ENCODE assay signal across 12 cellular contexts in genomic region chr17:7249219-7249618, GRCh38. TPM values are rescaled to one million over a fixed set of nuclear protein-coding genes. Genes with fewer than 3 reads are reported as not detected.
DNase-seq lines count a peak whose midpoint lies in the region; ATAC-seq and TF ChIP-seq lines count a peak whose summit lies in the region.
"Had no signal": no experiment of that assay in that cellular context is flagged by ENCODE, and none has a peak within 500 bp of the region (broad histone marks: within the 10 kb centered on the region; RNA-seq: fewer than 3 reads in every experiment).

No MANE protein-coding gene starts in this region.

- H3K27me3 ChIP-seq in A673 (replicated peaks; ENCODE audit: insufficient read depth, low read depth, low read length, poor library complexity) (no peaks in the 10 kb centered on the region), DND-41 (ENCODE audit: insufficient read depth, low read length, poor library complexity) (no peaks in the 10 kb centered on the region)

- CTCF ChIA-PET in A673 (lab: Charles Lee), result interaction anchor here (1.2 kb wide), 1 partner anchor 311 kb away, joined by 3 read pairs; no protein-coding TSS in a partner anchor
- CTCF ChIA-PET in activated CD8-positive, alpha-beta T cell treated with anti-CD3 and anti-CD28 coated beads for 36 hours (lab: Charles Lee), result interaction anchor here (2.3 kb wide), 1 partner anchor 10 kb away, joined by 7 read pairs; the partner anchor contains the start of gene PHF23

- H3K9ac ChIP-seq in DND-41 (ENCODE audit: low read depth, low read length), result peak overlapping the region; percentile 88

- peak overlapping the region; percentile 79 for H3K4me2 ChIP-seq in DND-41 (ENCODE audit: insufficient read depth, low read length)

- peaks cover 46% of the 10 kb centered on the region for H4K20me1 ChIP-seq in DND-41 (ENCODE audit: insufficient read depth, low read length)

- ATAC-seq in DND-41 (ENCODE audit: insufficient read depth, low read depth), result no peak
- ATAC-seq in activated CD8-positive, alpha-beta T cell treated with anti-CD3 and anti-CD28 coated beads for 36 hours, result no peak
- no peak for ATAC-seq in HG02981 (IDR thresholded peaks at IDR 0.05; ENCODE audit: unreplicated experiment)
- ATAC-seq: left lobe of liver had no signal

- in situ Hi-C loops in GM13976 (cut with MboI; ENCODE audit: low sequenced_read_pairs, unreplicated experiment), result no loop called here

- H3K4me1 Mint-ChIP-seq in activated CD8-positive, alpha-beta T cell treated with anti-CD3 and anti-CD28 coated beads for 36 hours (ENCODE audit: low read depth), result peaks cover 36% of the 10 kb centered on the region
- H3K4me1 Mint-ChIP-seq in mesothelial cell of epicardium, result peaks cover 31% of the 10 kb centered on the region

- H2AFZ ChIP-seq in DND-41 (ENCODE audit: low read depth, low read length), result no peak overlapping the region

- peaks cover 38% of the 10 kb centered on the region for H3K36me3 Mint-ChIP-seq in activated CD8-positive, alpha-beta T cell treated with anti-CD3 and anti-CD28 coated beads for 36 hours (ENCODE audit: low read depth)
- H3K36me3 Mint-ChIP-seq in mesothelial cell of epicardium, result peaks cover 14% of the 10 kb centered on the region

- H3K9me3 ChIP-seq in A673 (ENCODE audit: low read depth, low read length, poor library complexity, severe bottlenecking) (no peaks in the 10 kb centered on the region), DND-41 (ENCODE audit: insufficient read depth, low read length, severe bottlenecking) (no peaks in the 10 kb centered on the region)

- peak overlapping the region; percentile 91 for H3K4me3 Mint-ChIP-seq in activated CD8-positive, alpha-beta T cell treated with anti-CD3 and anti-CD28 coated beads for 36 hours
- H3K4me3 Mint-ChIP-seq in mesothelial cell of epicardium, result peak overlapping the region; percentile 39

- no peak for TF ChIP-seq CTCF in A673 (conservative IDR thresholded peaks at IDR 0.05; ENCODE audit: low read depth, low read length)
- no peak for TF ChIP-seq CTCF in DND-41 (IDR thresholded peaks at IDR 0.05; ENCODE audit: borderline replicate concordance, extremely low read depth, low read length, poor library complexity, severe bottlenecking)
- no peak for TF ChIP-seq CTCF in activated CD8-positive, alpha-beta T cell treated with anti-CD3 and anti-CD28 coated beads for 36 hours (IDR thresholded peaks at IDR 0.05)
- TF ChIP-seq CTCF in mesothelial cell of epicardium (IDR thresholded peaks at IDR 0.05; ENCODE audit: unreplicated experiment), result no peak
- TF ChIP-seq CTCF in GM13976 (IDR thresholded peaks at IDR 0.05; ENCODE audit: borderline replicate concordance, control extremely low read depth, extremely low read depth, insufficient read depth, missing control alignments), result no peak

- H3K4me1 ChIP-seq in A673 (ENCODE audit: insufficient read depth, low read length, poor library complexity, severe bottlenecking) (peaks cover 17% of the 10 kb centered on the region), DND-41 (ENCODE audit: insufficient read depth, low read length) (peaks cover 46% of the 10 kb centered on the region)

- H3K9me3 Mint-ChIP-seq in activated CD8-positive, alpha-beta T cell treated with anti-CD3 and anti-CD28 coated beads for 36 hours, result no peaks in the 10 kb centered on the region
- no peaks in the 10 kb centered on the region for H3K9me3 Mint-ChIP-seq in mesothelial cell of epicardium

- no peaks in the 10 kb centered on the region for H3K27me3 Mint-ChIP-seq in activated CD8-positive, alpha-beta T cell treated with anti-CD3 and anti-CD28 coated beads for 36 hours
- H3K27me3 Mint-ChIP-seq in mesothelial cell of epicardium (ENCODE audit: low read depth), result no peaks in the 10 kb centered on the region

- POLR2A ChIA-PET in A673 (lab: Charles Lee; ENCODE audit: low non-redundant PET), result no interaction called here
- POLR2A ChIA-PET in activated CD8-positive, alpha-beta T cell treated with anti-CD3 and anti-CD28 coated beads for 36 hours (lab: Charles Lee), result interaction anchor here (0.5 to 5.0 kb wide), 7 partner anchors 9 to 326 kb away, joined by 3 to 67 read pairs (median 4); partner anchors contain the start of genes CLDN7, DVL2, GABARAP and PHF23

- intact Hi-C loops in A673 (cut with micrococcal nuclease; ENCODE audit: unreplicated experiment), result no loop called here
- intact Hi-C loops in activated CD8-positive, alpha-beta T cell treated with anti-CD3 and anti-CD28 coated beads for 36 hours (cut with micrococcal nuclease), result no loop called here

- H3K79me2 ChIP-seq in DND-41 (ENCODE audit: insufficient read depth, low read length), result peaks cover 79% of the 10 kb centered on the region

- no TSS peak for BruUV-seq in A673 (replicated peaks; lab: Mats Ljungman, UMichigan)

- H3K36me3 ChIP-seq in A673 (ENCODE audit: insufficient read depth, low read length, poor library complexity, severe bottlenecking), result peaks cover 28% of the 10 kb centered on the region
- H3K36me3 ChIP-seq in DND-41 (ENCODE audit: insufficient read depth, low read length), result peaks cover 39% of the 10 kb centered on the region

- H3K27ac ChIP-seq in A673 (ENCODE audit: low read depth, low read length, poor library complexity, severe bottlenecking) (peak overlapping the region; percentile 47), DND-41 (ENCODE audit: low read length) (0 out of 2 replicates have a peak overlapping the region, but pooled peaks have one; percentile 18)

- no peak overlapping the region for H3K4me3 ChIP-seq in A673 (ENCODE audit: low read depth, low read length, poor library complexity, severe bottlenecking)
- peak overlapping the region in 1 of 2 experiments; percentile 7; a peak in 2 of 4 replicates for H3K4me3 ChIP-seq in DND-41 (ENCODE audit: low read depth in 1 of 2, low read length in 2 of 2)

- H3K27ac Mint-ChIP-seq in activated CD8-positive, alpha-beta T cell treated with anti-CD3 and anti-CD28 coated beads for 36 hours, result peak overlapping the region; percentile 78
- peak overlapping the region; percentile 37 for H3K27ac Mint-ChIP-seq in mesothelial cell of epicardium

- DNase-seq in A673 (ENCODE audit: low spot score) (no peak), DND-41 (no peak), mesothelial cell of epicardium (ENCODE audit: low spot score in 2 of 2, unreplicated experiment in 2 of 2) (no peak), DMS79 treated with DMSO at 0.1 percent for 48 hours (lab: John Stamatoyannopoulos, UW) (no peak), GM13976 (ENCODE audit: low spot score) (no peak)
- DNase-seq in activated CD8-positive, alpha-beta T cell treated with anti-CD3 and anti-CD28 coated beads for 36 hours, result no peak
- no peak for DNase-seq in activated effector memory CD4-positive, alpha-beta T cell treated with Interleukin-2 at 50 U/mL for 16 hours
- DNase-seq: activated CD4-positive, CD25-positive, alpha-beta regulatory T cell; aorta; NCI-H1417 had no signal

RNA-seq across cellular contexts. Expression of gene CTDNEP1, which starts 2.3 kb away (rescaled TPM):
- total RNA-seq in A673 (2021) (175 and 179 TPM in 2 replicates), mesothelial cell of epicardium (122 to 132 TPM (median 130 TPM) in 3 replicates)
- total RNA-seq in activated CD8-positive, alpha-beta T cell treated with anti-CD3 and anti-CD28 coated beads for 36 hours, result 100 to 1,000 TPM; 159 to 160 TPM

RNA-seq across cellular contexts. Expression of gene ELP5, which starts 2.8 kb away (rescaled TPM):
- total RNA-seq in A673 (2021) (123 and 128 TPM in 2 replicates), mesothelial cell of epicardium (37.9 to 42.8 TPM (median 42.1 TPM) in 3 replicates)
- total RNA-seq in activated CD8-positive, alpha-beta T cell treated with anti-CD3 and anti-CD28 coated beads for 36 hours, result 10 to 100 TPM; 80.2 to 85.4 TPM

RNA-seq across cellular contexts. Expression of gene GABARAP, which starts 7.0 kb away (rescaled TPM):
- total RNA-seq in A673 (2021) (296 and 314 TPM in 2 replicates), mesothelial cell of epicardium (424 to 451 TPM (median 429 TPM) in 3 replicates)
- total RNA-seq in activated CD8-positive, alpha-beta T cell treated with anti-CD3 and anti-CD28 coated beads for 36 hours, result 100 to 1,000 TPM; 104 to 118 TPM

RNA-seq across cellular contexts. Expression of gene PHF23, which starts 10.0 kb away (rescaled TPM):
- total RNA-seq in A673 (2021) (84.0 and 85.1 TPM in 2 replicates), mesothelial cell of epicardium (55.4 to 57.1 TPM (median 55.6 TPM) in 3 replicates)
- total RNA-seq in activated CD8-positive, alpha-beta T cell treated with anti-CD3 and anti-CD28 coated beads for 36 hours, result 10 to 100 TPM; 17.8 to 24.4 TPM

RNA-seq across cellular contexts. Expression of gene CLDN7, which starts 13.1 kb away (rescaled TPM):
- total RNA-seq in A673 (2021) (0.55 TPM in 1 of 2 replicates, not detected in the other), mesothelial cell of epicardium (79.2 to 86.1 TPM (median 79.9 TPM) in 3 replicates)
- 1 to 10 TPM; 1.5 to 1.7 TPM for total RNA-seq in activated CD8-positive, alpha-beta T cell treated with anti-CD3 and anti-CD28 coated beads for 36 hours
